Comparison of ENCODE assay signal across 2 cellular contexts in genomic region chr1:44820328-44820944, GRCh38.
TF ChIP-seq lines count a peak whose summit lies in the region.

No MANE protein-coding gene starts in this region.

TF ChIP-seq in HepG2, 621 proteins besides CTCF, POLR2A, EP300 and RAD21 (continues in another document):
- TF ChIP-seq NFE2 (CRISPR knock-in tag; IDR thresholded peaks at IDR 0.05) (no peak), WIZ (CRISPR knock-in tag; IDR thresholded peaks at IDR 0.05) (no peak), ZNF337 (CRISPR knock-in tag; IDR thresholded peaks at IDR 0.05; ENCODE audit: borderline replicate concordance, low read depth) (no peak), GFI1 (CRISPR knock-in tag; IDR thresholded peaks at IDR 0.05; ENCODE audit: borderline replicate concordance) (no peak), KMT2A (CRISPR knock-in tag; IDR thresholded peaks at IDR 0.05) (no peak), ZNF280D (CRISPR knock-in tag; IDR thresholded peaks at IDR 0.05) (no peak), ISL2 (CRISPR knock-in tag; IDR thresholded peaks at IDR 0.05) (no peak), PHF20 (CRISPR knock-in tag; IDR thresholded peaks at IDR 0.05) (no peak), HCFC1 (IDR thresholded peaks at IDR 0.05; ENCODE audit: low read depth, low read length) (no peak), PRMT3 (CRISPR knock-in tag; IDR thresholded peaks at IDR 0.05; ENCODE audit: borderline replicate concordance, low read depth) (no peak), ZNF432 (CRISPR knock-in tag; IDR thresholded peaks at IDR 0.05; ENCODE audit: borderline replicate concordance) (no peak), ZNF143 (CRISPR knock-in tag; IDR thresholded peaks at IDR 0.05) (peak; percentile 8; the same call in 1 of the 2 replicates), SRSF9 (IDR thresholded peaks at IDR 0.05; ENCODE audit: borderline replicate concordance, insufficient read depth, low read depth, low read length, poor library complexity, severe bottlenecking) (no peak), ZNF207 (IDR thresholded peaks at IDR 0.05; ENCODE audit: borderline replicate concordance) (no peak), ZNF331 (CRISPR knock-in tag; IDR thresholded peaks at IDR 0.05) (no peak), REXO4 (CRISPR knock-in tag; IDR thresholded peaks at IDR 0.05; ENCODE audit: borderline replicate concordance) (no peak), ATF3 (CRISPR knock-in tag; IDR thresholded peaks at IDR 0.05) (no peak), NRL (CRISPR knock-in tag; IDR thresholded peaks at IDR 0.05; ENCODE audit: borderline replicate concordance) (no peak), ZNF101 (CRISPR knock-in tag; IDR thresholded peaks at IDR 0.05; ENCODE audit: borderline replicate concordance, low read depth) (no peak), GATA4 (IDR thresholded peaks at IDR 0.05; ENCODE audit: borderline replicate concordance, low read depth) (no peak), ZNF567 (CRISPR knock-in tag; IDR thresholded peaks at IDR 0.05; ENCODE audit: borderline replicate concordance) (no peak), YEATS2 (CRISPR knock-in tag; IDR thresholded peaks at IDR 0.05; ENCODE audit: borderline replicate concordance) (no peak), FOSL1 (CRISPR knock-in tag; IDR thresholded peaks at IDR 0.05; ENCODE audit: borderline replicate concordance) (no peak)
- TF ChIP-seq, protein P1, sequence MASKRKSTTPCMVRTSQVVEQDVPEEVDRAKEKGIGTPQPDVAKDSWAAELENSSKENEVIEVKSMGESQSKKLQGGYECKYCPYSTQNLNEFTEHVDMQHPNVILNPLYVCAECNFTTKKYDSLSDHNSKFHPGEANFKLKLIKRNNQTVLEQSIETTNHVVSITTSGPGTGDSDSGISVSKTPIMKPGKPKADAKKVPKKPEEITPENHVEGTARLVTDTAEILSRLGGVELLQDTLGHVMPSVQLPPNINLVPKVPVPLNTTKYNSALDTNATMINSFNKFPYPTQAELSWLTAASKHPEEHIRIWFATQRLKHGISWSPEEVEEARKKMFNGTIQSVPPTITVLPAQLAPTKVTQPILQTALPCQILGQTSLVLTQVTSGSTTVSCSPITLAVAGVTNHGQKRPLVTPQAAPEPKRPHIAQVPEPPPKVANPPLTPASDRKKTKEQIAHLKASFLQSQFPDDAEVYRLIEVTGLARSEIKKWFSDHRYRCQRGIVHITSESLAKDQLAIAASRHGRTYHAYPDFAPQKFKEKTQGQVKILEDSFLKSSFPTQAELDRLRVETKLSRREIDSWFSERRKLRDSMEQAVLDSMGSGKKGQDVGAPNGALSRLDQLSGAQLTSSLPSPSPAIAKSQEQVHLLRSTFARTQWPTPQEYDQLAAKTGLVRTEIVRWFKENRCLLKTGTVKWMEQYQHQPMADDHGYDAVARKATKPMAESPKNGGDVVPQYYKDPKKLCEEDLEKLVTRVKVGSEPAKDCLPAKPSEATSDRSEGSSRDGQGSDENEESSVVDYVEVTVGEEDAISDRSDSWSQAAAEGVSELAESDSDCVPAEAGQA (IDR thresholded peaks at IDR 0.05; ENCODE audit: low read depth) = no peak
- TF ChIP-seq, protein P1 (CRISPR knock-in tag; IDR thresholded peaks at IDR 0.05; ENCODE audit: borderline replicate concordance) = no peak

TF ChIP-seq in HEK293T, 16 proteins besides CTCF, POLR2A, EP300 and RAD21:
- TF ChIP-seq L3MBTL2 (conservative IDR thresholded peaks at IDR 0.05) = no peak
- TF ChIP-seq FOXM1 (IDR thresholded peaks at IDR 0.05; ENCODE audit: borderline replicate concordance) = no peak
- TF ChIP-seq ELF4 (IDR thresholded peaks at IDR 0.05) = no peak
- TF ChIP-seq FOXK2 (IDR thresholded peaks at IDR 0.05) = no peak
- TF ChIP-seq, protein P2, sequence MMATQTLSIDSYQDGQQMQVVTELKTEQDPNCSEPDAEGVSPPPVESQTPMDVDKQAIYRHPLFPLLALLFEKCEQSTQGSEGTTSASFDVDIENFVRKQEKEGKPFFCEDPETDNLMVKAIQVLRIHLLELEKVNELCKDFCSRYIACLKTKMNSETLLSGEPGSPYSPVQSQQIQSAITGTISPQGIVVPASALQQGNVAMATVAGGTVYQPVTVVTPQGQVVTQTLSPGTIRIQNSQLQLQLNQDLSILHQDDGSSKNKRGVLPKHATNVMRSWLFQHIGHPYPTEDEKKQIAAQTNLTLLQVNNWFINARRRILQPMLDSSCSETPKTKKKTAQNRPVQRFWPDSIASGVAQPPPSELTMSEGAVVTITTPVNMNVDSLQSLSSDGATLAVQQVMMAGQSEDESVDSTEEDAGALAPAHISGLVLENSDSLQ (IDR thresholded peaks at IDR 0.05) = no peak
- no peak for TF ChIP-seq SP1 (IDR thresholded peaks at IDR 0.05)
- no peak for TF ChIP-seq TARDBP (IDR thresholded peaks at IDR 0.05)
- TF ChIP-seq HDGF (IDR thresholded peaks at IDR 0.05; ENCODE audit: borderline replicate concordance) = no peak
- no peak for TF ChIP-seq NFRKB (IDR thresholded peaks at IDR 0.05)
- no peak for TF ChIP-seq ARNT (IDR thresholded peaks at IDR 0.05)
- no peak for TF ChIP-seq LEF1 (IDR thresholded peaks at IDR 0.05; ENCODE audit: borderline replicate concordance)
- no peak for TF ChIP-seq ZNF384 (IDR thresholded peaks at IDR 0.05)
- TF ChIP-seq CTBP1 (IDR thresholded peaks at IDR 0.05; ENCODE audit: borderline replicate concordance) = no peak
- no peak for TF ChIP-seq SUZ12 (IDR thresholded peaks at IDR 0.05)
- no peak for TF ChIP-seq FOXA1 (IDR thresholded peaks at IDR 0.05)
- no peak for TF ChIP-seq BHLHE40 (IDR thresholded peaks at IDR 0.05; ENCODE audit: borderline replicate concordance)
